ENCODE assay signal across 8 cellular contexts in the genomic region with DNA sequence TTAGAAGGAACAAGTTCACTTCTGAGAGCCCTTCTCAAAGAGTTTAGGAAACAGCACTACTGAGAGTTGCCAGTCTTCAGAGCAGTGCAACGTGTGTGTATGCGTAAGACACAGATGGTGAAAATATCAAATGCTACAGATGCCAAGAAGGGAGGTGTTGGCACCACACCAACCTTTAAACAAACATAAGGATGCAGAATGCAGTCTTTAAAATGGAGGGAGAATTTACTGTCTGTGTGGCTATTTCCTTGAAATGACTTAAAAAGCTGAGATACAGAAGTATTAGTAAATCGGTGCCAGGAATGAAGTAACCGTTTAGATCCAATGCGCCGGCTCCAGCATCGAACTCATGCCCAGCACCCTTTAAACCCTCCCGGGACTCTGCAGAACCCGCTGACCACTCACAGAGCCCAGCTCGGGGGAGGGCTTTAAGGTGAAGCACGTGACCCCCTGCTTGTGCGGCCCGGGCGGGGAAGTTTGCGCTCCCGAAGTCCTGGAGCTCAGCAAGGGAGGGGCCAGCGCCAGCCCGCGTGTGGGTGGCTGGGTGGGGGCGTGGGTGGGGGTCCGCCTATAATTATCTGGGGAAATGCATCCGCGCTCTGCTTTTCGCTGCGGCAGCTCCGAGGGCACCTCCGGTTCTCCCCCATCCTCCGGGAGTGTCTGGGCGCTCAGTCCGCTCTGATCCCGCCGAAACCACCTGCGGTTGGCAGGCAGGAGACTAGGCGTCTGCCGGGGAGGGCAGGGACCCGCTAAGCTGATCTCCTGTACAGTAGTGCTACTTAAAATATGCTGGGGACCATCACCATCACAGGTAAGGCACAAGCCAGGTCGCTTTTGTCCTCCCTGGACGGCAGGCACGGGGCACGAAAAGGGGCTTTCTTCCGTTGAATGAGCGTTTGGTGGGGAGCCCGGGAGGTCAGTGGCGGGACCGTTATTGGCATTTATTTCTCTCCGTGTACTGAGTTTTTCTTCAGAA.
DNase-seq lines count a peak whose midpoint lies in the region; ATAC-seq and TF ChIP-seq lines count a peak whose summit lies in the region.

No MANE protein-coding gene starts in this region.

- H3K27me3 Mint-ChIP-seq in HFFc6 (ENCODE audit: insufficient read depth): peaks cover 5% of the 10 kb centered on the region; the same call in 1 of the 2 replicates
- peaks cover 58% of the 10 kb centered on the region for H3K27me3 Mint-ChIP-seq in dendritic cell treated with granulocyte-macrophage colony-stimulating factor and Interleukin-4, amounts not matched to agents 40 ng/mL and 50 ng/mL, for 4 days

- peaks cover 40% of the 10 kb centered on the region for H3K4me1 Mint-ChIP-seq in HFFc6 (ENCODE audit: low read depth)
- peaks cover 20% of the 10 kb centered on the region for H3K4me1 Mint-ChIP-seq in dendritic cell treated with granulocyte-macrophage colony-stimulating factor and Interleukin-4, amounts not matched to agents 40 ng/mL and 50 ng/mL, for 4 days (ENCODE audit: low read depth)

- intact Hi-C loops in dendritic cell treated with granulocyte-macrophage colony-stimulating factor and Interleukin-4, amounts not matched to agents 40 ng/mL and 50 ng/mL, for 4 days (cut with micrococcal nuclease): no loop called here
- intact Hi-C loops in left lung (cut with DNase I): no loop called here

- ATAC-seq in left lung (peak; percentile 83), HG02588 (IDR thresholded peaks at IDR 0.05; ENCODE audit: unreplicated experiment) (no peak)

- H3K4me1 ChIP-seq in left lung (peaks cover 7 to 30% of the 10 kb centered on the region in 2 donors), stomach smooth muscle (ENCODE audit: control insufficient read depth, insufficient read depth, low read length) (peaks cover 22% of the 10 kb centered on the region)

- H3K27me3 ChIP-seq in left lung: peaks cover 0 to 27% of the 10 kb centered on the region in 2 donors
- H3K27me3 ChIP-seq in stomach smooth muscle (ENCODE audit: control insufficient read depth in 1 of 2, insufficient read depth in 2 of 2, low read length in 2 of 2): no peaks in the 10 kb centered on the region

- H3K27ac Mint-ChIP-seq in HFFc6: peak overlapping the region; percentile 32
- H3K27ac Mint-ChIP-seq in dendritic cell treated with granulocyte-macrophage colony-stimulating factor and Interleukin-4, amounts not matched to agents 40 ng/mL and 50 ng/mL, for 4 days: no peak overlapping the region

- peak overlapping the region; percentile 43 to 44 for H3K4me3 ChIP-seq in left lung
- H3K4me3 ChIP-seq in stomach smooth muscle (ENCODE audit: low read length in 2 of 2): peak overlapping the region; percentile 82 to 84

- H3K36me3 Mint-ChIP-seq in HFFc6 (ENCODE audit: low read depth): no peaks in the 10 kb centered on the region
- H3K36me3 Mint-ChIP-seq in dendritic cell treated with granulocyte-macrophage colony-stimulating factor and Interleukin-4, amounts not matched to agents 40 ng/mL and 50 ng/mL, for 4 days (ENCODE audit: low read depth): no peaks in the 10 kb centered on the region

- TF ChIP-seq CTCF in HFFc6 (IDR thresholded peaks at IDR 0.05) (no peak), left lung (IDR thresholded peaks at IDR 0.05) (no peak)

- H3K9me3 Mint-ChIP-seq in HFFc6: no peaks in the 10 kb centered on the region; the same call in 1 of the 2 replicates
- H3K9me3 Mint-ChIP-seq in dendritic cell treated with granulocyte-macrophage colony-stimulating factor and Interleukin-4, amounts not matched to agents 40 ng/mL and 50 ng/mL, for 4 days: no peaks in the 10 kb centered on the region

- H3K27ac ChIP-seq in left lung (peak overlapping the region in 1 of 2 donors; percentile 24), stomach smooth muscle (ENCODE audit: low read length) (peak overlapping the region; percentile 76)

- H3K9ac ChIP-seq in stomach smooth muscle (ENCODE audit: low read length in 2 of 2): peak overlapping the region; percentile 78 to 85

- H3K9me3 ChIP-seq in left lung (no peaks in the 10 kb centered on the region), stomach smooth muscle (ENCODE audit: control insufficient read depth in 2 of 2, low read length in 2 of 2) (no peaks in the 10 kb centered on the region)

- H3K36me3 ChIP-seq in left lung: no peaks in the 10 kb centered on the region
- H3K36me3 ChIP-seq in stomach smooth muscle (ENCODE audit: control insufficient read depth in 2 of 2, insufficient read depth in 2 of 2, low read length in 2 of 2): no peaks in the 10 kb centered on the region

- peak; percentile 50 for DNase-seq in AG08395 (ENCODE audit: low spot score)
- DNase-seq in HFFc6: peak; percentile 23
- DNase-seq in T-helper 9 cell: peak; percentile 12
- DNase-seq in left lung: peak; percentile 71 to 86
- DNase-seq in NCI-H2029 treated with DMSO at 0.1 percent for 48 hours (lab: John Stamatoyannopoulos, UW): no peak

- H3K4me3 Mint-ChIP-seq in HFFc6: peak overlapping the region; percentile 89
- H3K4me3 Mint-ChIP-seq in dendritic cell treated with granulocyte-macrophage colony-stimulating factor and Interleukin-4, amounts not matched to agents 40 ng/mL and 50 ng/mL, for 4 days: peak overlapping the region; percentile 58
